8 cellular contexts compared by ENCODE assay signal in the genomic region with DNA sequence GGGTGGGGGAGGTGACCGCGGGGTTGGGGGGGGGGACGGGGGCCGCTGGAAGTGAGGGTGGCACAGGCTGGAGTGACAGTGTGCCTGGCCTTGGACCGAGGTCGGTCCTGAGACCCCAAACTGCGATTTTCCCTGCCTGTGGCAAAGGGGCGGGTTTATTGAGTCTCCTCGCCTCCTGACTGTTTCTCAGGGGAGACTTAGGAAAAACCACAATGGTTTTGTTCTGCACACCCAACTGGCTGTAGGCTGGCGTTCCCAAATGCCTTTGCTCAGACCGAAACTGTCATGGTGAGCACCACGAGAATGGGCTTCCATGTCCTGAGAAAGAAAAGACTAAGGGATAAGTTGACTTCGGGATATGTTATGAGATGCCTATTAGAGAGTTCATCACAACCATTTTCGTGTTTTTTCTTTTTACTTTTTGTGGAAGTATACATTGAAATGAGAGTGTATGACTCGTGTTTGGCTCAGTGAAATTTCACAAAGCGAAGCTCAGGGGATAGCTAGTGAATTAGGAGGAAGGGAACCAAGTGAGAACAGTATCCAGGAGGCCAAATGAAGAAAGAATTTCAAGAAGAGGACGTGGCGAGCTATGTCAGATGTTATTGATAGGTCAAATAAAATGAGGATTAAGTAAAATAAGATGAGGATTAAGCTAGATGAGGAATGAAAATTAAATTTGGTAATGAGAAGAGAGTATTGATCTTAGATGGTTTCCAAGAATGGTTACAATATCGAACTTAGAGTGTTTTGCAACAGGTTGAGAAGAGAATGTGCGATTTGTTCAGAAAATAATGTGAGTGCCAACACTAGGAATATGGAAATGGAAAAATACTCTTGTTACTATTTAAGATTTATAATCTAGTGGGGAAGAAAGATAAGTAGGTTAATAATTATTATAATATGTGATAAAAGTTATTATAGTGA. TPM values are rescaled to one million over a fixed set of nuclear protein-coding genes. Genes with fewer than 3 reads are reported as not detected.
DNase-seq lines count a peak whose midpoint lies in the region; ATAC-seq lines count a peak whose summit lies in the region.

No MANE protein-coding gene starts in this region.

- no peak overlapping the region for H3K27ac ChIP-seq in mesendoderm (ENCODE audit: low read depth, low read length)

- peaks cover 24% of the 10 kb centered on the region for H3K36me3 Mint-ChIP-seq in activated CD8-positive, alpha-beta memory T cell treated with anti-CD3 and anti-CD28 coated beads, Interleukin-2, amount 10 ng/mL, durations not matched to agents 7 days and 5 days

- peak overlapping the region; percentile 64 for H2BK120ac ChIP-seq in mesendoderm (ENCODE audit: low read depth, low read length)

- no peak overlapping the region for H4K5ac ChIP-seq in mesendoderm (ENCODE audit: low read length)

- peaks cover 42% of the 10 kb centered on the region for H3K79me2 ChIP-seq in mesendoderm (ENCODE audit: control insufficient read depth, insufficient read depth, low read length)

- peak overlapping the region; percentile 92 for H3K4ac ChIP-seq in mesendoderm (ENCODE audit: low read depth, low read length)

- H3K56ac ChIP-seq in mesendoderm (ENCODE audit: low read length), result peak overlapping the region; percentile 93

- peak overlapping the region; percentile 91 for H3K4me3 ChIP-seq in endocrine pancreas (ENCODE audit: control insufficient read depth, insufficient read depth, low read length)
- H3K4me3 ChIP-seq in mesendoderm (ENCODE audit: low read length), result peak overlapping the region; percentile 78

- H2AK5ac ChIP-seq in mesendoderm (ENCODE audit: low read length), result no peak overlapping the region

- peak overlapping the region; percentile 82 for H3K4me2 ChIP-seq in mesendoderm (ENCODE audit: low read length)

- no peaks in the 10 kb centered on the region for H3K4me1 ChIP-seq in endocrine pancreas (ENCODE audit: control insufficient read depth, insufficient read depth, low read length)
- H3K4me1 ChIP-seq in mesendoderm (ENCODE audit: control insufficient read depth, low read depth, low read length), result peaks cover 6% of the 10 kb centered on the region

- DNase-seq in activated CD8-positive, alpha-beta memory T cell treated with anti-CD3 and anti-CD28 coated beads, Interleukin-2, amount 10 ng/mL, durations not matched to agents 7 days and 5 days, result no peak
- no peak for DNase-seq in activated CD8-positive, alpha-beta memory T cell treated with anti-CD3 and anti-CD28 coated beads, Interleukin-2, amount 50 U/mL, for 4 hours
- DNase-seq in NCI-H2171 treated with DMSO at 0.1 percent for 48 hours (lab: John Stamatoyannopoulos, UW), result peak; percentile 36
- peak; percentile 57 for DNase-seq in mesendoderm
- no peak for DNase-seq in stimulated activated CD4-positive, alpha-beta T cell treated with anti-CD3 and anti-CD28 coated beads, Interleukin-2, amount 100 ng/mL, for 48 hours
- DNase-seq in activated naive CD4-positive, alpha-beta T cell treated with Interleukin-2 at 50 U/mL for 16 hours, result no peak

- no peak overlapping the region for H2BK5ac ChIP-seq in mesendoderm (ENCODE audit: low read length)

- no peak overlapping the region for H4K8ac ChIP-seq in mesendoderm (ENCODE audit: low read depth, low read length)

- H3K4me3 Mint-ChIP-seq in activated CD8-positive, alpha-beta memory T cell treated with anti-CD3 and anti-CD28 coated beads, Interleukin-2, amount 10 ng/mL, durations not matched to agents 7 days and 5 days, result no peak overlapping the region

- H3K36me3 ChIP-seq in endocrine pancreas (ENCODE audit: control insufficient read depth, insufficient read depth, low read length), result no peaks in the 10 kb centered on the region
- H3K36me3 ChIP-seq in mesendoderm (ENCODE audit: control insufficient read depth, insufficient read depth, low read length), result no peaks in the 10 kb centered on the region

- no peak overlapping the region for H3K9ac ChIP-seq in endocrine pancreas (ENCODE audit: control insufficient read depth, insufficient read depth, low read length)
- H3K9ac ChIP-seq in mesendoderm (ENCODE audit: low read length), result peak overlapping the region; percentile 85

- H3K9me3 Mint-ChIP-seq in activated CD8-positive, alpha-beta memory T cell treated with anti-CD3 and anti-CD28 coated beads, Interleukin-2, amount 10 ng/mL, durations not matched to agents 7 days and 5 days (ENCODE audit: low read depth), result peaks cover 3% of the 10 kb centered on the region

- no peak overlapping the region for H2BK15ac ChIP-seq in mesendoderm (replicated peaks; ENCODE audit: low read depth)

- H3K27me3 ChIP-seq in endocrine pancreas (ENCODE audit: control insufficient read depth, insufficient read depth, low read length), result no peaks in the 10 kb centered on the region
- H3K27me3 ChIP-seq in mesendoderm (ENCODE audit: insufficient read depth, low read length, poor library complexity), result no peaks in the 10 kb centered on the region

- CTCF ChIA-PET in activated CD8-positive, alpha-beta memory T cell treated with anti-CD3 and anti-CD28 coated beads, Interleukin-2, amount 10 ng/mL, durations not matched to agents 7 days and 5 days (lab: Charles Lee), result interaction anchor here (0.6 to 1.7 kb wide), 3 partner anchors 20 to 564 kb away, joined by 4 to 7 read pairs (median 4); no protein-coding TSS in a partner anchor

- peaks cover 6% of the 10 kb centered on the region for H3K79me1 ChIP-seq in mesendoderm (ENCODE audit: low read length)

- peaks cover 4% of the 10 kb centered on the region for H3K4me1 Mint-ChIP-seq in activated CD8-positive, alpha-beta memory T cell treated with anti-CD3 and anti-CD28 coated beads, Interleukin-2, amount 10 ng/mL, durations not matched to agents 7 days and 5 days

- peak overlapping the region; percentile 94 for H3K18ac ChIP-seq in mesendoderm (ENCODE audit: low read length)

- peak; percentile 2 for ATAC-seq in activated CD8-positive, alpha-beta memory T cell treated with anti-CD3 and anti-CD28 coated beads, Interleukin-2, amount 10 ng/mL, durations not matched to agents 7 days and 5 days
- no peak for ATAC-seq in HG03460 (IDR thresholded peaks at IDR 0.05; ENCODE audit: unreplicated experiment)

- no peaks in the 10 kb centered on the region for H3K9me3 ChIP-seq in endocrine pancreas (ENCODE audit: control insufficient read depth, low read length)

- no peak overlapping the region for H3K23ac ChIP-seq in mesendoderm (ENCODE audit: low read length)

- 100% methylated on average over 1 of the region's 20 CpGs for WGBS in mesendoderm (ENCODE audit: extremely low coverage, insufficient coverage, low lambda C conversion rate)

- no peak overlapping the region for H3K27ac Mint-ChIP-seq in activated CD8-positive, alpha-beta memory T cell treated with anti-CD3 and anti-CD28 coated beads, Interleukin-2, amount 10 ng/mL, durations not matched to agents 7 days and 5 days

- H3K27me3 Mint-ChIP-seq in activated CD8-positive, alpha-beta memory T cell treated with anti-CD3 and anti-CD28 coated beads, Interleukin-2, amount 10 ng/mL, durations not matched to agents 7 days and 5 days, result peaks cover 19% of the 10 kb centered on the region

RNA-seq across cellular contexts. Expression of gene NET1, which starts 0.9 kb away (rescaled TPM):
- total RNA-seq in activated CD8-positive, alpha-beta memory T cell treated with anti-CD3 and anti-CD28 coated beads, Interleukin-2, amount 10 ng/mL, durations not matched to agents 7 days and 5 days, result 10 to 100 TPM; 36.3 to 48.8 TPM
- 49.9 TPM for polyA plus RNA-seq in mesendoderm (2013, experiment 1 of 2)
- polyA plus RNA-seq in mesendoderm (2013, experiment 2 of 2), result 51.9 TPM

RNA-seq across cellular contexts. Expression of gene TUBAL3, which starts 8.6 kb away (rescaled TPM):
- total RNA-seq in activated CD8-positive, alpha-beta memory T cell treated with anti-CD3 and anti-CD28 coated beads, Interleukin-2, amount 10 ng/mL, durations not matched to agents 7 days and 5 days, result not detected
- 0.06 TPM for polyA plus RNA-seq in mesendoderm (2013, experiment 1 of 2)
- polyA plus RNA-seq in mesendoderm (2013, experiment 2 of 2), result 0.04 TPM

RNA-seq across cellular contexts. Expression of gene UCN3, which starts 48.5 kb away (rescaled TPM):
- total RNA-seq in activated CD8-positive, alpha-beta memory T cell treated with anti-CD3 and anti-CD28 coated beads, Interleukin-2, amount 10 ng/mL, durations not matched to agents 7 days and 5 days, result not detected
- not detected for polyA plus RNA-seq in mesendoderm (2013, experiment 1 of 2)
- not detected for polyA plus RNA-seq in mesendoderm (2013, experiment 2 of 2)

Comparison
In these comparisons a context has a peak if more than half of its experiments do, and no peak if none do; other contexts are left out.
1. DNase-seq: peak in NCI-H2171 treated with DMSO at 0.1 percent for 48 hours (single experiment) and mesendoderm (single experiment); none in activated CD8-positive, alpha-beta memory T cell treated with anti-CD3 and anti-CD28 coated beads, Interleukin-2, amount 10 ng/mL, durations not matched to agents 7 days and 5 days (single experiment), activated CD8-positive, alpha-beta memory T cell treated with anti-CD3 and anti-CD28 coated beads, Interleukin-2, amount 50 U/mL, for 4 hours (single experiment), stimulated activated CD4-positive, alpha-beta T cell treated with anti-CD3 and anti-CD28 coated beads, Interleukin-2, amount 100 ng/mL, for 48 hours (0 of 2) and activated naive CD4-positive, alpha-beta T cell treated with Interleukin-2 at 50 U/mL for 16 hours (single experiment).